35 cellular contexts compared by ENCODE assay signal in the genomic region with DNA sequence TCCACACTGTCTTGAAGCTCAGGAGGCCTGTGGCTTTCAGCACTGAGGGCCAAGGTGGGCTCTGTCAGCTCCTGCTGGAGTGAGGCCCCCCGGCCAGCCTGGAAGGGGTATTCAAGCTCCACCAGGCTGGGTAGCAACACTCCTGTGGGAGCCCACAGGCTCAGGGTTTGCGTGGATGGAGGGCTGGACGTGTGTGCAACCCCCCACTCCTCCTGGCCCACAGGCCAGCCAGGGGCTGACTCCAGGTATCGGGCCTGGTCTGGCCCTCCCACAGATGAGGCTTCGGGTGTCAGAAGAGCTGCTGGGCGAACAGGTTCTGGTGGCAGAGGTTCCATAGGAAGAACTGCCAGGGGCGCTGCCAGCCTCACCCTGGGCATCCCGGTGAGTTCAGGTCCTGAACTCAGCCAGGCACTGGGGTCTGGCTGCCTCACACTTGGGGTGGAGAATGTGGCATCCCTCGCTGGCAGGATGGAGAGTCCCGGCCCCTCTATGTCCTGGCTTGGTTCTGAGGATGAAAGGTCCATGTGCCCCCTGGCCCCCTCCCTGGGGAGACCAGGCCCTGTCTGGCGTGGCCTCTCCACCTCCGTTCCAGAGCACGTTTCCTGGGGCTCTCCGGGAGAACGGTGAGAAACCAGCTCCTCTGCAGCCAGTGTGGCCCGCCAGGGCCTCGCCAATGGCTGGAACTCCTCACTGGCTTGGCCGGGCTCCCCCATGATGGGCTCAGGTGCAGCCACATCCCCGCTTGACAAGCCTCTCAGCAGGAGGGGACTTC.
"Had no signal": no experiment of that assay in that cellular context is flagged by ENCODE, and none has a peak within 500 bp of the region (broad histone marks: within the 10 kb centered on the region; RNA-seq: fewer than 3 reads in every experiment).

No MANE protein-coding gene starts in this region.

- ATAC-seq: activated CD8-positive, alpha-beta memory T cell treated with anti-CD3 and anti-CD28 coated beads, Interleukin-2, amount 10 ng/mL, durations not matched to agents 7 days and 5 days; PC-3 had no signal

- H3K27ac ChIP-seq: brain microvascular endothelial cell, KMS-11, Peyer's patch, SJSA1 had no signal

- H3K36me3 Mint-ChIP-seq: activated CD8-positive, alpha-beta memory T cell treated with anti-CD3 and anti-CD28 coated beads, Interleukin-2, amount 10 ng/mL, durations not matched to agents 7 days and 5 days; activated naive CD4-positive, alpha-beta T cell treated with anti-CD3 and anti-CD28 coated beads, Interleukin-2, amount 10 ng/mL, durations not matched to agents 7 days and 5 days; activated naive CD8-positive, alpha-beta T cell treated with anti-CD3 and anti-CD28 coated beads for 36 hours had no signal

- FAIRE-seq: TTC549 had no signal

- H3K4me3 ChIP-seq: Peyer's patch, SJSA1 had no signal

- H3K9me3 ChIP-seq: Peyer's patch, SJSA1, SK-N-SH had no signal

- H3K9ac ChIP-seq: KMS-11, SK-N-SH had no signal

- H3K36me3 ChIP-seq: brain microvascular endothelial cell, Peyer's patch, SJSA1 had no signal

- DNase-seq: activated B cell treated with CpG ODN at 0.5 μM for 24 hours; activated CD4-positive, alpha-beta memory T cell treated with anti-CD3 and anti-CD28 coated beads, Interleukin-2, amount 10 ng/mL, durations not matched to agents 7 days and 5 days; activated CD4-positive, alpha-beta T cell treated with anti-CD3 and anti-CD28 coated beads for 4 hours; activated CD4-positive, CD25-positive, alpha-beta regulatory T cell treated with anti-CD3 and anti-CD28 coated beads, Interleukin-2, amount 50 U/mL, for 72 hours; activated CD8-positive, alpha-beta memory T cell treated with anti-CD3 and anti-CD28 coated beads for 24 hours; activated CD8-positive, alpha-beta memory T cell treated with anti-CD3 and anti-CD28 coated beads, Interleukin-2, amount 10 ng/mL, durations not matched to agents 7 days and 5 days; activated CD8-positive, alpha-beta memory T cell treated with anti-CD3 and anti-CD28 coated beads, Interleukin-2, amount 50 U/mL, for 48 hours; activated effector memory CD4-positive, alpha-beta T cell treated with Interleukin-2 at 50 U/mL for 16 hours; activated naive CD4-positive, alpha-beta T cell treated with anti-CD3 and anti-CD28 coated beads, Interleukin-2, amount 10 ng/mL, durations not matched to agents 7 days and 5 days; activated naive CD8-positive, alpha-beta T cell treated with anti-CD3 and anti-CD28 coated beads for 36 hours; activated T-cell treated with anti-CD3 and anti-CD28 coated beads, Interleukin-2, amount 50 U/mL, for 48 hours; amniotic stem cell; aorta; brain microvascular endothelial cell; central memory CD4-positive, alpha-beta T cell; NCI-H1105 treated with DMSO at 0.1 percent for 48 hours; NCI-H1436; NCI-H1694; NCI-H1930; NCI-H2081 treated with DMSO at 0.1 percent for 48 hours; NCI-H226; NCI-H446 treated with DMSO at 0.1 percent for 48 hours; NCI-H526; NCI-H748 treated with DMSO at 0.1 percent for 48 hours; NK-92 treated with Interleukin-12 subunit alpha and Interleukin-12 subunit beta, amount 100 ng/mL, for 24 hours; PC-3; Peyer's patch; RPMI8226; SHP77 treated with DMSO at 0.1 percent for 48 hours had no signal

- H3K4me3 Mint-ChIP-seq: activated B cell treated with CpG ODN at 0.5 μM for 24 hours; activated CD4-positive, alpha-beta memory T cell treated with anti-CD3 and anti-CD28 coated beads, Interleukin-2, amount 10 ng/mL, durations not matched to agents 7 days and 5 days; activated CD8-positive, alpha-beta memory T cell treated with anti-CD3 and anti-CD28 coated beads, Interleukin-2, amount 10 ng/mL, durations not matched to agents 7 days and 5 days; activated naive CD4-positive, alpha-beta T cell treated with anti-CD3 and anti-CD28 coated beads, Interleukin-2, amount 10 ng/mL, durations not matched to agents 7 days and 5 days; activated naive CD8-positive, alpha-beta T cell treated with anti-CD3 and anti-CD28 coated beads for 36 hours; T-helper 1 cell treated with Interleukin-12 subunit alpha and Interleukin-12 subunit beta and Interleukin-4 antibody, amounts not matched to agents 30 μg/mL and 1 μg/mL, for 36 hours; T-helper 2 cell treated with Interferon-gamma antibody and Interleukin-4, amounts not matched to agents 5 μg/mL and 100 μg/mL, for 36 hours had no signal

- H3K27ac Mint-ChIP-seq: activated B cell treated with CpG ODN at 0.5 μM for 24 hours; activated CD4-positive, alpha-beta memory T cell treated with anti-CD3 and anti-CD28 coated beads, Interleukin-2, amount 10 ng/mL, durations not matched to agents 7 days and 5 days; activated CD8-positive, alpha-beta memory T cell treated with anti-CD3 and anti-CD28 coated beads, Interleukin-2, amount 10 ng/mL, durations not matched to agents 7 days and 5 days; activated naive CD4-positive, alpha-beta T cell treated with anti-CD3 and anti-CD28 coated beads, Interleukin-2, amount 10 ng/mL, durations not matched to agents 7 days and 5 days; activated naive CD8-positive, alpha-beta T cell treated with anti-CD3 and anti-CD28 coated beads for 36 hours; T-helper 1 cell treated with Interleukin-12 subunit alpha and Interleukin-12 subunit beta and Interleukin-4 antibody, amounts not matched to agents 30 μg/mL and 1 μg/mL, for 36 hours; T-helper 2 cell treated with Interferon-gamma antibody and Interleukin-4, amounts not matched to agents 5 μg/mL and 100 μg/mL, for 36 hours had no signal

- H3K27me3 ChIP-seq: Peyer's patch had no signal

- H3K9me3 Mint-ChIP-seq: activated B cell treated with CpG ODN at 0.5 μM for 24 hours; activated CD4-positive, alpha-beta memory T cell treated with anti-CD3 and anti-CD28 coated beads, Interleukin-2, amount 10 ng/mL, durations not matched to agents 7 days and 5 days; activated naive CD4-positive, alpha-beta T cell treated with anti-CD3 and anti-CD28 coated beads, Interleukin-2, amount 10 ng/mL, durations not matched to agents 7 days and 5 days; activated naive CD8-positive, alpha-beta T cell treated with anti-CD3 and anti-CD28 coated beads for 36 hours; T-helper 1 cell treated with Interleukin-12 subunit alpha and Interleukin-12 subunit beta and Interleukin-4 antibody, amounts not matched to agents 30 μg/mL and 1 μg/mL, for 36 hours; T-helper 2 cell treated with Interferon-gamma antibody and Interleukin-4, amounts not matched to agents 5 μg/mL and 100 μg/mL, for 36 hours had no signal

- H3K4me2 ChIP-seq: KMS-11, SK-N-SH had no signal
